Comparison of ENCODE assay signal across 8 cellular contexts in genomic region chr16:73172621-73173312, GRCh38.
DNase-seq lines count a peak whose midpoint lies in the region; ATAC-seq lines count a peak whose summit lies in the region.

No MANE protein-coding gene starts in this region.

- 26% methylated on average over 12 of the region's 12 CpGs for WGBS in right cardiac atrium

- peak overlapping the region; percentile 33 for H3K27ac ChIP-seq in right cardiac atrium (ENCODE audit: low read length)

- H3K4me3 Mint-ChIP-seq in activated T-helper 17 cell treated with anti-CD3 and anti-CD28 coated beads, Interleukin-2, amount 50 U/mL, for 72 hours = no peak overlapping the region

- no peak overlapping the region for H3K27ac Mint-ChIP-seq in activated T-helper 17 cell treated with anti-CD3 and anti-CD28 coated beads, Interleukin-2, amount 50 U/mL, for 72 hours

- ATAC-seq in right cardiac atrium (peak; percentile 72 to 78), GM21737 (IDR thresholded peaks at IDR 0.05; ENCODE audit: unreplicated experiment) (no peak), HG02970 (IDR thresholded peaks at IDR 0.05; ENCODE audit: low FRiP score, unreplicated experiment) (no peak)
- no peak for ATAC-seq in activated T-helper 17 cell treated with anti-CD3 and anti-CD28 coated beads, Interleukin-2, amount 50 U/mL, for 72 hours (replicated peaks)

- peak overlapping the region; percentile 53 for H3K4me3 ChIP-seq in adipocyte (ENCODE audit: low read length)
- H3K4me3 ChIP-seq in right cardiac atrium (ENCODE audit: low read length) = no peak overlapping the region

- H3K27me3 Mint-ChIP-seq in activated T-helper 17 cell treated with anti-CD3 and anti-CD28 coated beads, Interleukin-2, amount 50 U/mL, for 72 hours = peaks cover 4% of the 10 kb centered on the region

- peak overlapping the region; percentile 54 for H3K9ac ChIP-seq in adipocyte (ENCODE audit: low read length)

- no peaks in the 10 kb centered on the region for H3K9me3 Mint-ChIP-seq in activated T-helper 17 cell treated with anti-CD3 and anti-CD28 coated beads, Interleukin-2, amount 50 U/mL, for 72 hours

- intact Hi-C loops in right cardiac atrium (cut with DNase I) = loop anchor here in 2 of 4 donors (5.0 to 10.0 kb wide), 2 partner anchors 108 to 115 kb away; no protein-coding TSS in a partner anchor

- no peaks in the 10 kb centered on the region for H3K36me3 Mint-ChIP-seq in activated T-helper 17 cell treated with anti-CD3 and anti-CD28 coated beads, Interleukin-2, amount 50 U/mL, for 72 hours (ENCODE audit: low read depth)

- H3K4me1 ChIP-seq in adipocyte (ENCODE audit: control insufficient read depth, insufficient read depth, low read length) = peaks cover 14% of the 10 kb centered on the region
- H3K4me1 ChIP-seq in right cardiac atrium (ENCODE audit: control insufficient read depth, insufficient read depth, low read length) = no peaks in the 10 kb centered on the region

- no peaks in the 10 kb centered on the region for H3K9me3 ChIP-seq in adipocyte (ENCODE audit: control insufficient read depth, low read length)
- H3K9me3 ChIP-seq in right cardiac atrium (ENCODE audit: control insufficient read depth, low read length) = no peaks in the 10 kb centered on the region

- H3K27me3 ChIP-seq in adipocyte (replicated peaks; ENCODE audit: control insufficient read depth, insufficient read depth, low read length) (no peaks in the 10 kb centered on the region), right cardiac atrium (ENCODE audit: control insufficient read depth, insufficient read depth) (no peaks in the 10 kb centered on the region)

- no peaks in the 10 kb centered on the region for H3K36me3 ChIP-seq in adipocyte (ENCODE audit: control insufficient read depth, insufficient read depth, low read length, severe bottlenecking)

- DNase-seq in NCI-H2227 treated with DMSO at 0.1 percent for 48 hours (lab: John Stamatoyannopoulos, UW) = peak; percentile 8
- no peak for DNase-seq in NCI-H2227 (lab: John Stamatoyannopoulos, UW; ENCODE audit: unreplicated experiment)
- peak; percentile 96 for DNase-seq in adipocyte (ENCODE audit: low read depth)
- peak; percentile 78 to 92 (median 88) for DNase-seq in right cardiac atrium
- peak; percentile 93 for DNase-seq in smooth muscle cell of the brain vasculature (ENCODE audit: low read depth, low spot score)

- no peaks in the 10 kb centered on the region for H3K4me1 Mint-ChIP-seq in activated T-helper 17 cell treated with anti-CD3 and anti-CD28 coated beads, Interleukin-2, amount 50 U/mL, for 72 hours

Comparison
In these comparisons a context has a peak if more than half of its experiments do, and no peak if none do; other contexts are left out.
1. ATAC-seq: peak in right cardiac atrium (2 of 2); none in GM21737 (single experiment), HG02970 (single experiment) and activated T-helper 17 cell treated with anti-CD3 and anti-CD28 coated beads, Interleukin-2, amount 50 U/mL, for 72 hours (single experiment).